ENCODE assay signal across 8 cellular contexts in the genomic region with DNA sequence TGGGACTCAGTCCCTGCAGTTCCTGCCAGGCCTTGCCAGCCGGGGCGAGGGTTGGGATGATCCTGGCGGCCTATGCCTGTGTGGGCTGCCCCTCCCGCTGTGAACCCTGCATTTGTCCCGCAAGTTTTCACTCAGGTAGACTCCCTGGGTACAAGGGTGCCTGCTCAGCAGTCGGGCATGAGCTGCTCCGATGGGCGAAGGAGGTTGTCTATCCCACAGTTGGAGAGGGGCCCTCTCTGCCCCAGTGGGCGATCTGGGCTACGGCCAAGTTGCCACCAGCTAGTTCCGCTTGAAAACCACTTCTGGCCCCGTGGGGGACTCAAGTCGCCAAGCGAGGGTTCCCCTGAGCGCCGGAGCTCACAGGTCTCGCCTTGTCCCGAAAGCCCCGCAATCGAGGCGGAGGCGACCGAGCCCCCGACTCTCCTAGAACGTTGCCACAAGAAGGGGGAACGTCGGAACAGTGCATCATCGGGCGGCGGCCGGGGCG. TPM values are rescaled to one million over a fixed set of nuclear protein-coding genes. Genes with fewer than 3 reads are reported as not detected.
DNase-seq lines count a peak whose midpoint lies in the region; ATAC-seq and TF ChIP-seq lines count a peak whose summit lies in the region.

No MANE protein-coding gene starts in this region.

- peaks cover 20% of the 10 kb centered on the region for H3K79me2 ChIP-seq in smooth muscle cell (ENCODE audit: low read depth)

- H3K9me3 Mint-ChIP-seq in activated T-cell treated with anti-CD3 and anti-CD28 coated beads, Interleukin-2, amount 50 U/mL, for 24 hours: no peaks in the 10 kb centered on the region
- H3K9me3 Mint-ChIP-seq in activated naive CD8-positive, alpha-beta T cell treated with anti-CD3 and anti-CD28 coated beads for 36 hours: no peaks in the 10 kb centered on the region

- peak overlapping the region; percentile 76 for H3K27ac ChIP-seq in smooth muscle cell (ENCODE audit: low read depth)

- peaks cover 92% of the 10 kb centered on the region for H3K36me3 Mint-ChIP-seq in activated T-cell treated with anti-CD3 and anti-CD28 coated beads, Interleukin-2, amount 50 U/mL, for 24 hours (ENCODE audit: low read depth)
- H3K36me3 Mint-ChIP-seq in activated naive CD8-positive, alpha-beta T cell treated with anti-CD3 and anti-CD28 coated beads for 36 hours: peaks cover 53% of the 10 kb centered on the region

- peak; percentile 3 for ATAC-seq in HG03159 (IDR thresholded peaks at IDR 0.05; ENCODE audit: unreplicated experiment)

- H3F3A ChIP-seq in smooth muscle cell (ENCODE audit: low read depth): peaks cover 57% of the 10 kb centered on the region

- H3K27me3 Mint-ChIP-seq in activated T-cell treated with anti-CD3 and anti-CD28 coated beads, Interleukin-2, amount 50 U/mL, for 24 hours: no peaks in the 10 kb centered on the region
- H3K27me3 Mint-ChIP-seq in activated naive CD8-positive, alpha-beta T cell treated with anti-CD3 and anti-CD28 coated beads for 36 hours: no peaks in the 10 kb centered on the region

- peaks cover 6% of the 10 kb centered on the region for H3K4me1 ChIP-seq in smooth muscle cell (ENCODE audit: low read depth)

- no peak for DNase-seq in activated T-cell treated with anti-CD3 and anti-CD28 coated beads, Interleukin-2, amount 50 U/mL, for 24 hours
- no peak for DNase-seq in activated T-cell treated with anti-CD3 and anti-CD28 coated beads, Interleukin-2, amount 50 U/mL, for 48 hours
- DNase-seq in activated naive CD8-positive, alpha-beta T cell treated with anti-CD3 and anti-CD28 coated beads for 36 hours: no peak
- no peak for DNase-seq in smooth muscle cell (lab: John Stamatoyannopoulos, UW; ENCODE audit: unreplicated experiment)
- no peak for DNase-seq in OCI-M2 (lab: John Stamatoyannopoulos, UW; ENCODE audit: unreplicated experiment)
- no peak for DNase-seq in RKO (ENCODE audit: low spot score)

- H3K9me3 ChIP-seq in smooth muscle cell (replicated peaks; ENCODE audit: low read depth): no peaks in the 10 kb centered on the region

- TF ChIP-seq CTCF in smooth muscle cell (IDR thresholded peaks at IDR 0.05; ENCODE audit: borderline replicate concordance, insufficient read depth, poor library complexity, severe bottlenecking): no peak

- H3K4me2 ChIP-seq in smooth muscle cell: peak overlapping the region; percentile 97

- peak overlapping the region; percentile 99 for H3K27ac Mint-ChIP-seq in activated T-cell treated with anti-CD3 and anti-CD28 coated beads, Interleukin-2, amount 50 U/mL, for 24 hours
- H3K27ac Mint-ChIP-seq in activated naive CD8-positive, alpha-beta T cell treated with anti-CD3 and anti-CD28 coated beads for 36 hours: peak overlapping the region; percentile 95

- peak overlapping the region; percentile 95 for H3K4me3 Mint-ChIP-seq in activated T-cell treated with anti-CD3 and anti-CD28 coated beads, Interleukin-2, amount 50 U/mL, for 24 hours
- peak overlapping the region; percentile 90 for H3K4me3 Mint-ChIP-seq in activated naive CD8-positive, alpha-beta T cell treated with anti-CD3 and anti-CD28 coated beads for 36 hours

- H3K4me3 ChIP-seq in iPS-11a (ENCODE audit: low read depth, low read length): peak overlapping the region; percentile 54
- peak overlapping the region; percentile 99 for H3K4me3 ChIP-seq in smooth muscle cell

- no peaks in the 10 kb centered on the region for H3K36me3 ChIP-seq in smooth muscle cell (ENCODE audit: low read depth)

- peak overlapping the region; percentile 52 for H3K9ac ChIP-seq in smooth muscle cell (ENCODE audit: low read depth)

- H3K27me3 ChIP-seq in smooth muscle cell (ENCODE audit: low read depth): no peaks in the 10 kb centered on the region

- H2AFZ ChIP-seq in smooth muscle cell (ENCODE audit: low read depth): peak overlapping the region; percentile 72

- 7% methylated on average over 32 of the region's 32 CpGs for WGBS in smooth muscle cell (ENCODE audit: low lambda C conversion rate)

- peaks cover 44% of the 10 kb centered on the region for H3K4me1 Mint-ChIP-seq in activated T-cell treated with anti-CD3 and anti-CD28 coated beads, Interleukin-2, amount 50 U/mL, for 24 hours (ENCODE audit: low read depth)
- peaks cover 52% of the 10 kb centered on the region for H3K4me1 Mint-ChIP-seq in activated naive CD8-positive, alpha-beta T cell treated with anti-CD3 and anti-CD28 coated beads for 36 hours

- H4K20me1 ChIP-seq in smooth muscle cell (ENCODE audit: low read depth): peaks cover 45% of the 10 kb centered on the region

RNA-seq across cellular contexts. Expression of gene TPI1, which starts 0.4 kb away (rescaled TPM):
- total RNA-seq in activated naive CD8-positive, alpha-beta T cell treated with anti-CD3 and anti-CD28 coated beads for 36 hours: 1,000 to 10,000 TPM; 1,593 to 1,653 TPM
- 1,112 and 1,199 TPM in 2 replicates for total RNA-seq in smooth muscle cell
- polyA plus RNA-seq in smooth muscle cell: 2,097 and 2,100 TPM in 2 replicates

RNA-seq across cellular contexts. Expression of gene SPSB2, which starts 6.1 kb away (rescaled TPM):
- 1 to 10 TPM; 2.7 to 3.0 TPM for total RNA-seq in activated naive CD8-positive, alpha-beta T cell treated with anti-CD3 and anti-CD28 coated beads for 36 hours
- 2.3 and 2.5 TPM in 2 replicates for total RNA-seq in smooth muscle cell
- 5.9 and 7.9 TPM in 2 replicates for polyA plus RNA-seq in smooth muscle cell

RNA-seq across cellular contexts. Expression of gene USP5, which starts 15.0 kb away (rescaled TPM):
- total RNA-seq in activated naive CD8-positive, alpha-beta T cell treated with anti-CD3 and anti-CD28 coated beads for 36 hours: 100 to 1,000 TPM; 125 to 127 TPM
- 51.3 and 52.5 TPM in 2 replicates for total RNA-seq in smooth muscle cell
- polyA plus RNA-seq in smooth muscle cell: 63.1 and 64.9 TPM in 2 replicates

RNA-seq across cellular contexts. Expression of gene CDCA3, which starts 15.9 kb away (rescaled TPM):
- 10 to 100 TPM; 62.5 to 64.0 TPM for total RNA-seq in activated naive CD8-positive, alpha-beta T cell treated with anti-CD3 and anti-CD28 coated beads for 36 hours
- total RNA-seq in smooth muscle cell: 5.3 and 7.4 TPM in 2 replicates
- polyA plus RNA-seq in smooth muscle cell: 9.4 and 10.6 TPM in 2 replicates

RNA-seq across cellular contexts. Expression of gene GNB3, which starts 26.2 kb away (rescaled TPM):
- under 1 TPM in 1 of 2 experiments, not detected in 1; 0.10 TPM for total RNA-seq in activated naive CD8-positive, alpha-beta T cell treated with anti-CD3 and anti-CD28 coated beads for 36 hours
- 4.0 and 6.2 TPM in 2 replicates for total RNA-seq in smooth muscle cell
- polyA plus RNA-seq in smooth muscle cell: 4.8 and 6.3 TPM in 2 replicates
